In genomic region chr3:136751259-136752045, GRCh38 we compare ENCODE assay signal across 1 cellular context.
TF ChIP-seq lines count a peak whose summit lies in the region.

No MANE protein-coding gene starts in this region.

TF ChIP-seq in HEK293, 187 proteins besides CTCF, POLR2A, EP300 and RAD21 (continued from another document and continues in another):
- TF ChIP-seq PRDM6 (tag by site-specific recombination; IDR thresholded peaks at IDR 0.05) (peak; percentile 75), ZNF621 (tag by site-specific recombination; IDR thresholded peaks at IDR 0.05) (no peak), ZNF19 (tag by site-specific recombination; IDR thresholded peaks at IDR 0.05; ENCODE audit: low read depth) (no peak), ZNF843 (tag by site-specific recombination; IDR thresholded peaks at IDR 0.05) (peak; percentile 66; the same call in 1 of the 2 replicates), ZNF394 (tag by site-specific recombination; IDR thresholded peaks at IDR 0.05; ENCODE audit: borderline replicate concordance) (no peak), ZNF140 (tag by site-specific recombination; IDR thresholded peaks at IDR 0.05) (no peak), GLIS1 (tag by site-specific recombination; IDR thresholded peaks at IDR 0.05) (peak; percentile 53; the same call in 1 of the 2 replicates), ZNF473 (tag by site-specific recombination; IDR thresholded peaks at IDR 0.05) (no peak), ZNF350 (tag by site-specific recombination; IDR thresholded peaks at IDR 0.05) (no peak), BCL11A (tag by site-specific recombination; IDR thresholded peaks at IDR 0.05; ENCODE audit: low read depth) (no peak), ZFP37 (tag by site-specific recombination; IDR thresholded peaks at IDR 0.05) (no peak), ZNF24 (tag by site-specific recombination; IDR thresholded peaks at IDR 0.05) (no peak), OVOL3 (tag by site-specific recombination; IDR thresholded peaks at IDR 0.05) (peak; percentile 74; the same call in 1 of the 2 replicates), ZNF785 (tag by site-specific recombination; IDR thresholded peaks at IDR 0.05) (no peak), KLF8 (tag by site-specific recombination; IDR thresholded peaks at IDR 0.05) (peak; percentile 72), SP3 (tag by site-specific recombination; IDR thresholded peaks at IDR 0.05) (peak; percentile 43; the same call in 1 of the 2 replicates), ZNF2 (tag by site-specific recombination; IDR thresholded peaks at IDR 0.05) (0 out of 2 replicates have a peak, but pooled peaks have one; percentile 46), ZNF600 (tag by site-specific recombination; IDR thresholded peaks at IDR 0.05) (peak; percentile 48; the same call in 1 of the 2 replicates), FEZF1 (tag by site-specific recombination; IDR thresholded peaks at IDR 0.05) (peak; percentile 50; the same call in 1 of the 2 replicates), ZNF132 (tag by site-specific recombination; IDR thresholded peaks at IDR 0.05; ENCODE audit: borderline replicate concordance) (no peak), ZIC2 (tag by site-specific recombination; IDR thresholded peaks at IDR 0.05) (peak; percentile 86), ZSCAN30 (tag by site-specific recombination; IDR thresholded peaks at IDR 0.05) (0 out of 2 replicates have a peak, but pooled peaks have one; percentile 58), ZNF791 (tag by site-specific recombination; IDR thresholded peaks at IDR 0.05) (no peak), ZNF596 (tag by site-specific recombination; IDR thresholded peaks at IDR 0.05) (0 out of 2 replicates have a peak, but pooled peaks have one; percentile 44), ZXDB (tag by site-specific recombination; IDR thresholded peaks at IDR 0.05) (peak; percentile 85), ZNF335 (tag by site-specific recombination; conservative IDR thresholded peaks at IDR 0.05) (peak; percentile 78), ZNF311 (tag by site-specific recombination; IDR thresholded peaks at IDR 0.05; ENCODE audit: borderline replicate concordance) (no peak), ZNF624 (tag by site-specific recombination; IDR thresholded peaks at IDR 0.05) (no peak), ZNF629 (tag by site-specific recombination; IDR thresholded peaks at IDR 0.05) (peak; percentile 58), ZNF561 (tag by site-specific recombination; IDR thresholded peaks at IDR 0.05; ENCODE audit: borderline replicate concordance) (0 out of 2 replicates have a peak, but pooled peaks have one; percentile 41), RBAK (tag by site-specific recombination; IDR thresholded peaks at IDR 0.05) (no peak), ZBTB1 (tag by site-specific recombination; IDR thresholded peaks at IDR 0.05) (no peak), ZBTB17 (tag by site-specific recombination; IDR thresholded peaks at IDR 0.05) (no peak; the same call in 1 of the 2 replicates), ZNF544 (tag by site-specific recombination; IDR thresholded peaks at IDR 0.05) (no peak), ZNF239 (tag by site-specific recombination; IDR thresholded peaks at IDR 0.05) (no peak), KLF10 (tag by site-specific recombination; IDR thresholded peaks at IDR 0.05) (0 out of 2 replicates have a peak, but pooled peaks have one; percentile 42), BCL11B (tag by site-specific recombination; IDR thresholded peaks at IDR 0.05; ENCODE audit: low read depth) (0 out of 2 replicates have a peak, but pooled peaks have one; percentile 70), PRDM1 (tag by site-specific recombination; IDR thresholded peaks at IDR 0.05) (0 out of 2 replicates have a peak, but pooled peaks have one; percentile 47), ZNF510 (tag by site-specific recombination; IDR thresholded peaks at IDR 0.05; ENCODE audit: insufficient replicate concordance) (no peak), ZBTB11 (tag by site-specific recombination; conservative IDR thresholded peaks at IDR 0.05; ENCODE audit: low read depth) (0 out of 2 replicates have a peak, but pooled peaks have one; percentile 17), ZNF302 (tag by site-specific recombination; IDR thresholded peaks at IDR 0.05; ENCODE audit: low read depth) (no peak), ZNF76 (tag by site-specific recombination; IDR thresholded peaks at IDR 0.05; ENCODE audit: borderline replicate concordance, low read depth) (0 out of 2 replicates have a peak, but pooled peaks have one; percentile 36)
- TF ChIP-seq, protein P1, sequence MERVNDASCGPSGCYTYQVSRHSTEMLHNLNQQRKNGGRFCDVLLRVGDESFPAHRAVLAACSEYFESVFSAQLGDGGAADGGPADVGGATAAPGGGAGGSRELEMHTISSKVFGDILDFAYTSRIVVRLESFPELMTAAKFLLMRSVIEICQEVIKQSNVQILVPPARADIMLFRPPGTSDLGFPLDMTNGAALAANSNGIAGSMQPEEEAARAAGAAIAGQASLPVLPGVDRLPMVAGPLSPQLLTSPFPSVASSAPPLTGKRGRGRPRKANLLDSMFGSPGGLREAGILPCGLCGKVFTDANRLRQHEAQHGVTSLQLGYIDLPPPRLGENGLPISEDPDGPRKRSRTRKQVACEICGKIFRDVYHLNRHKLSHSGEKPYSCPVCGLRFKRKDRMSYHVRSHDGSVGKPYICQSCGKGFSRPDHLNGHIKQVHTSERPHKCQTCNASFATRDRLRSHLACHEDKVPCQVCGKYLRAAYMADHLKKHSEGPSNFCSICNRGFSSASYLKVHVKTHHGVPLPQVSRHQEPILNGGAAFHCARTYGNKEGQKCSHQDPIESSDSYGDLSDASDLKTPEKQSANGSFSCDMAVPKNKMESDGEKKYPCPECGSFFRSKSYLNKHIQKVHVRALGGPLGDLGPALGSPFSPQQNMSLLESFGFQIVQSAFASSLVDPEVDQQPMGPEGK (tag by site-specific recombination; IDR thresholded peaks at IDR 0.05), result peak; percentile 92
- TF ChIP-seq, protein P2, sequence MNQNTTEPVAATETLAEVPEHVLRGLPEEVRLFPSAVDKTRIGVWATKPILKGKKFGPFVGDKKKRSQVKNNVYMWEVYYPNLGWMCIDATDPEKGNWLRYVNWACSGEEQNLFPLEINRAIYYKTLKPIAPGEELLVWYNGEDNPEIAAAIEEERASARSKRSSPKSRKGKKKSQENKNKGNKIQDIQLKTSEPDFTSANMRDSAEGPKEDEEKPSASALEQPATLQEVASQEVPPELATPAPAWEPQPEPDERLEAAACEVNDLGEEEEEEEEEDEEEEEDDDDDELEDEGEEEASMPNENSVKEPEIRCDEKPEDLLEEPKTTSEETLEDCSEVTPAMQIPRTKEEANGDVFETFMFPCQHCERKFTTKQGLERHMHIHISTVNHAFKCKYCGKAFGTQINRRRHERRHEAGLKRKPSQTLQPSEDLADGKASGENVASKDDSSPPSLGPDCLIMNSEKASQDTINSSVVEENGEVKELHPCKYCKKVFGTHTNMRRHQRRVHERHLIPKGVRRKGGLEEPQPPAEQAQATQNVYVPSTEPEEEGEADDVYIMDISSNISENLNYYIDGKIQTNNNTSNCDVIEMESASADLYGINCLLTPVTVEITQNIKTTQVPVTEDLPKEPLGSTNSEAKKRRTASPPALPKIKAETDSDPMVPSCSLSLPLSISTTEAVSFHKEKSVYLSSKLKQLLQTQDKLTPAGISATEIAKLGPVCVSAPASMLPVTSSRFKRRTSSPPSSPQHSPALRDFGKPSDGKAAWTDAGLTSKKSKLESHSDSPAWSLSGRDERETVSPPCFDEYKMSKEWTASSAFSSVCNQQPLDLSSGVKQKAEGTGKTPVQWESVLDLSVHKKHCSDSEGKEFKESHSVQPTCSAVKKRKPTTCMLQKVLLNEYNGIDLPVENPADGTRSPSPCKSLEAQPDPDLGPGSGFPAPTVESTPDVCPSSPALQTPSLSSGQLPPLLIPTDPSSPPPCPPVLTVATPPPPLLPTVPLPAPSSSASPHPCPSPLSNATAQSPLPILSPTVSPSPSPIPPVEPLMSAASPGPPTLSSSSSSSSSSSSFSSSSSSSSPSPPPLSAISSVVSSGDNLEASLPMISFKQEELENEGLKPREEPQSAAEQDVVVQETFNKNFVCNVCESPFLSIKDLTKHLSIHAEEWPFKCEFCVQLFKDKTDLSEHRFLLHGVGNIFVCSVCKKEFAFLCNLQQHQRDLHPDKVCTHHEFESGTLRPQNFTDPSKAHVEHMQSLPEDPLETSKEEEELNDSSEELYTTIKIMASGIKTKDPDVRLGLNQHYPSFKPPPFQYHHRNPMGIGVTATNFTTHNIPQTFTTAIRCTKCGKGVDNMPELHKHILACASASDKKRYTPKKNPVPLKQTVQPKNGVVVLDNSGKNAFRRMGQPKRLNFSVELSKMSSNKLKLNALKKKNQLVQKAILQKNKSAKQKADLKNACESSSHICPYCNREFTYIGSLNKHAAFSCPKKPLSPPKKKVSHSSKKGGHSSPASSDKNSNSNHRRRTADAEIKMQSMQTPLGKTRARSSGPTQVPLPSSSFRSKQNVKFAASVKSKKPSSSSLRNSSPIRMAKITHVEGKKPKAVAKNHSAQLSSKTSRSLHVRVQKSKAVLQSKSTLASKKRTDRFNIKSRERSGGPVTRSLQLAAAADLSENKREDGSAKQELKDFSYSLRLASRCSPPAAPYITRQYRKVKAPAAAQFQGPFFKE (tag by site-specific recombination; IDR thresholded peaks at IDR 0.05; ENCODE audit: borderline replicate concordance), result no peak
- TF ChIP-seq, protein P3, sequence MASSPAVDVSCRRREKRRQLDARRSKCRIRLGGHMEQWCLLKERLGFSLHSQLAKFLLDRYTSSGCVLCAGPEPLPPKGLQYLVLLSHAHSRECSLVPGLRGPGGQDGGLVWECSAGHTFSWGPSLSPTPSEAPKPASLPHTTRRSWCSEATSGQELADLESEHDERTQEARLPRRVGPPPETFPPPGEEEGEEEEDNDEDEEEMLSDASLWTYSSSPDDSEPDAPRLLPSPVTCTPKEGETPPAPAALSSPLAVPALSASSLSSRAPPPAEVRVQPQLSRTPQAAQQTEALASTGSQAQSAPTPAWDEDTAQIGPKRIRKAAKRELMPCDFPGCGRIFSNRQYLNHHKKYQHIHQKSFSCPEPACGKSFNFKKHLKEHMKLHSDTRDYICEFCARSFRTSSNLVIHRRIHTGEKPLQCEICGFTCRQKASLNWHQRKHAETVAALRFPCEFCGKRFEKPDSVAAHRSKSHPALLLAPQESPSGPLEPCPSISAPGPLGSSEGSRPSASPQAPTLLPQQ (tag by site-specific recombination; IDR thresholded peaks at IDR 0.05), result 0 out of 2 replicates have a peak, but pooled peaks have one; percentile 30
- TF ChIP-seq, protein P4, sequence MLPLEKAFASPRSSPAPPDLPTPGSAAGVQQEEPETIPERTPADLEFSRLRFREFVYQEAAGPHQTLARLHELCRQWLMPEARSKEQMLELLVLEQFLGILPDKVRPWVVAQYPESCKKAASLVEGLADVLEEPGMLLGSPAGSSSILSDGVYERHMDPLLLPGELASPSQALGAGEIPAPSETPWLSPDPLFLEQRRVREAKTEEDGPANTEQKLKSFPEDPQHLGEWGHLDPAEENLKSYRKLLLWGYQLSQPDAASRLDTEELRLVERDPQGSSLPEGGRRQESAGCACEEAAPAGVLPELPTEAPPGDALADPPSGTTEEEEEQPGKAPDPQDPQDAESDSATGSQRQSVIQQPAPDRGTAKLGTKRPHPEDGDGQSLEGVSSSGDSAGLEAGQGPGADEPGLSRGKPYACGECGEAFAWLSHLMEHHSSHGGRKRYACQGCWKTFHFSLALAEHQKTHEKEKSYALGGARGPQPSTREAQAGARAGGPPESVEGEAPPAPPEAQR (tag by site-specific recombination; IDR thresholded peaks at IDR 0.05), result no peak
- TF ChIP-seq, protein P5, sequence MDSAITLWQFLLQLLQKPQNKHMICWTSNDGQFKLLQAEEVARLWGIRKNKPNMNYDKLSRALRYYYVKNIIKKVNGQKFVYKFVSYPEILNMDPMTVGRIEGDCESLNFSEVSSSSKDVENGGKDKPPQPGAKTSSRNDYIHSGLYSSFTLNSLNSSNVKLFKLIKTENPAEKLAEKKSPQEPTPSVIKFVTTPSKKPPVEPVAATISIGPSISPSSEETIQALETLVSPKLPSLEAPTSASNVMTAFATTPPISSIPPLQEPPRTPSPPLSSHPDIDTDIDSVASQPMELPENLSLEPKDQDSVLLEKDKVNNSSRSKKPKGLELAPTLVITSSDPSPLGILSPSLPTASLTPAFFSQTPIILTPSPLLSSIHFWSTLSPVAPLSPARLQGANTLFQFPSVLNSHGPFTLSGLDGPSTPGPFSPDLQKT (IDR thresholded peaks at IDR 0.05; ENCODE audit: borderline replicate concordance, low read depth, low read length), result no peak
